23 cellular contexts compared by ENCODE assay signal in genomic region chr18:45277870-45278269, GRCh38.
"Had no signal": no experiment of that assay in that cellular context is flagged by ENCODE, and none has a peak within 500 bp of the region (broad histone marks: within the 10 kb centered on the region; RNA-seq: fewer than 3 reads in every experiment).

No MANE protein-coding gene starts in this region.

- H3K36me3 ChIP-seq: ovary, sigmoid colon, spleen, thoracic aorta, tibial nerve, upper lobe of right lung, uterus had no signal

- H3K9me3 Mint-ChIP-seq: memory B cell; stimulated activated naive CD8-positive, alpha-beta T cell treated with anti-CD3 and anti-CD28 coated beads, Interleukin-15, Interleukin-2, amounts not matched to agents 100 ng/mL and 50 ng/mL, for 24 hours had no signal

- H3K9me3 ChIP-seq: ovary, psoas muscle, upper lobe of right lung, uterus had no signal

- H3K27me3 ChIP-seq: dorsolateral prefrontal cortex, ovary, sigmoid colon, spleen, tibial nerve, upper lobe of right lung, uterus had no signal

- H3K27me3 Mint-ChIP-seq: stimulated activated naive CD8-positive, alpha-beta T cell treated with anti-CD3 and anti-CD28 coated beads, Interleukin-15, Interleukin-2, amounts not matched to agents 100 ng/mL and 50 ng/mL, for 24 hours had no signal

- H3K27ac ChIP-seq: dorsolateral prefrontal cortex, ovary, psoas muscle, sigmoid colon, spleen, thoracic aorta, tibial nerve, upper lobe of right lung, uterus had no signal

- H3K4me3 Mint-ChIP-seq: immature natural killer cell; memory B cell; naive thymus-derived CD4-positive, alpha-beta T cell; nephron; stimulated activated memory B cell treated with anti-CD40 and anti-IgM and Interleukin-4, amounts not matched to agents 10 μg/mL and 1 μg/mL and 100 μg/mL, for 72 hours; stimulated activated naive CD8-positive, alpha-beta T cell treated with anti-CD3 and anti-CD28 coated beads, Interleukin-15, Interleukin-2, amounts not matched to agents 100 ng/mL and 50 ng/mL, for 24 hours had no signal

- ATAC-seq: naive thymus-derived CD4-positive, alpha-beta T cell; psoas muscle; stimulated activated memory B cell treated with anti-CD40 and anti-IgM and Interleukin-4, amounts not matched to agents 10 μg/mL and 1 μg/mL and 100 μg/mL, for 72 hours; upper lobe of right lung had no signal

- H3K4me3 ChIP-seq: dorsolateral prefrontal cortex, lung, ovary, psoas muscle, sigmoid colon, spleen, thoracic aorta, tibial nerve, upper lobe of right lung, uterus had no signal

- DNase-seq: dorsolateral prefrontal cortex; effector CD4-positive, alpha-beta T cell; hypothalamus; immature natural killer cell; islet precursor cell; kidney glomerular epithelial cell; naive thymus-derived CD4-positive, alpha-beta T cell; occipital lobe; ovary; psoas muscle; right cardiac atrium; sigmoid colon; spleen; stimulated activated CD4-positive, alpha-beta T cell treated with anti-CD3 and anti-CD28 coated beads, Interleukin-4, amount 100 ng/mL, for 4 hours; upper lobe of right lung; uterus had no signal

- H3K36me3 Mint-ChIP-seq: naive thymus-derived CD4-positive, alpha-beta T cell; stimulated activated memory B cell treated with anti-CD40 and anti-IgM and Interleukin-4, amounts not matched to agents 10 μg/mL and 1 μg/mL and 100 μg/mL, for 72 hours had no signal

- H3K27ac Mint-ChIP-seq: immature natural killer cell; memory B cell; naive thymus-derived CD4-positive, alpha-beta T cell; nephron; stimulated activated memory B cell treated with anti-CD40 and anti-IgM and Interleukin-4, amounts not matched to agents 10 μg/mL and 1 μg/mL and 100 μg/mL, for 72 hours; stimulated activated naive CD8-positive, alpha-beta T cell treated with anti-CD3 and anti-CD28 coated beads, Interleukin-15, Interleukin-2, amounts not matched to agents 100 ng/mL and 50 ng/mL, for 24 hours had no signal

- H3K4me1 Mint-ChIP-seq: immature natural killer cell; memory B cell; nephron; stimulated activated memory B cell treated with anti-CD40 and anti-IgM and Interleukin-4, amounts not matched to agents 10 μg/mL and 1 μg/mL and 100 μg/mL, for 72 hours had no signal

- H3K4me1 ChIP-seq: psoas muscle, sigmoid colon, spleen, tibial nerve, upper lobe of right lung, uterus had no signal
